ENCODE assay signal across 27 cellular contexts in genomic region chr2:220708366-220708765, GRCh38.
A peak's percentile ranks its signal among the peaks of the same experiment; 100 is the strongest.
DNase-seq lines count a peak whose midpoint lies in the region; ATAC-seq, FAIRE-seq and TF ChIP-seq lines count a peak whose summit lies in the region.
"Had no signal": no experiment of that assay in that cellular context is flagged by ENCODE, and none has a peak within 500 bp of the region (broad histone marks: within the 10 kb centered on the region; RNA-seq: fewer than 3 reads in every experiment).

No MANE protein-coding gene starts in this region.

- CTCF ChIA-PET in activated CD4-positive, alpha-beta T cell treated with anti-CD3 and anti-CD28 coated beads for 36 hours (lab: Charles Lee): no interaction called here

- no peak for ATAC-seq in GM18505 (IDR thresholded peaks at IDR 0.05; ENCODE audit: unreplicated experiment)
- ATAC-seq in activated CD4-positive, alpha-beta T cell treated with anti-CD3 and anti-CD28 coated beads for 36 hours: no peak
- ATAC-seq: activated naive CD8-positive, alpha-beta T cell treated with anti-CD3 and anti-CD28 coated beads, Interleukin-2, amount 50 U/mL, for 24 hours; Right ventricle myocardium inferior had no signal

- peaks cover 11% of the 10 kb centered on the region for H3K27me3 Mint-ChIP-seq in activated CD4-positive, alpha-beta T cell treated with anti-CD3 and anti-CD28 coated beads for 36 hours
- H3K27me3 Mint-ChIP-seq: activated CD4-positive, alpha-beta T cell treated with anti-CD3 and anti-CD28 coated beads, Interleukin-2, amount 10 ng/mL, durations not matched to agents 7 days and 5 days; progenitor cell of endocrine pancreas had no signal

- H3K27ac Mint-ChIP-seq in activated CD4-positive, alpha-beta T cell treated with anti-CD3 and anti-CD28 coated beads for 36 hours: no peak overlapping the region
- H3K27ac Mint-ChIP-seq: activated CD4-positive, alpha-beta T cell treated with anti-CD3 and anti-CD28 coated beads, Interleukin-2, amount 10 ng/mL, durations not matched to agents 7 days and 5 days; activated naive CD8-positive, alpha-beta T cell treated with anti-CD3 and anti-CD28 coated beads, Interleukin-2, amount 50 U/mL, for 24 hours; CD4-positive, alpha-beta memory T cell; memory B cell; nephron progenitor cell; progenitor cell of endocrine pancreas had no signal

- H3K36me3 Mint-ChIP-seq in activated CD4-positive, alpha-beta T cell treated with anti-CD3 and anti-CD28 coated beads for 36 hours (ENCODE audit: low read depth): no peaks in the 10 kb centered on the region
- H3K36me3 Mint-ChIP-seq: CD4-positive, alpha-beta memory T cell had no signal

- TF ChIP-seq POLR2A in H54 (IDR thresholded peaks at IDR 0.05; ENCODE audit: low read depth, low read length) (no peak), GM18505 (IDR thresholded peaks at IDR 0.05; ENCODE audit: borderline replicate concordance, extremely low read depth, insufficient read depth, insufficient read length) (no peak)

- peak; percentile 38 for FAIRE-seq in H54 (lab: Jason Lieb, UNC)
- FAIRE-seq: A204.1, GM18507, HTR-8/SVneo, kidney, small intestine, TTC549, urothelium cell line had no signal

- TF ChIP-seq CTCF in AG09309 (IDR thresholded peaks at IDR 0.05; ENCODE audit: control insufficient read depth, insufficient read depth, low read depth, low read length, missing control alignments): peak; percentile 4

- intact Hi-C loops in activated CD4-positive, alpha-beta T cell treated with anti-CD3 and anti-CD28 coated beads for 36 hours (cut with DNase I, micrococcal nuclease): no loop called here

- H3K4me3 ChIP-seq in AG09309 (ENCODE audit: control insufficient read depth, low read depth, low read length): no peak overlapping the region

- POLR2A ChIA-PET in activated CD4-positive, alpha-beta T cell treated with anti-CD3 and anti-CD28 coated beads for 36 hours (lab: Charles Lee): no interaction called here

- DNase-seq in AG09309 (ENCODE audit: low read depth) (peak; percentile 59), H54 (ENCODE audit: insufficient read length, low spot score) (no peak), astrocyte of the hippocampus (ENCODE audit: low read depth, low spot score) (peak; percentile 30), hepatic stellate cell (ENCODE audit: low spot score) (peak; percentile 8), midbrain (lab: John Stamatoyannopoulos, UW) (no peak), iPS-NIHi7 (ENCODE audit: extremely low spot score) (no peak)
- DNase-seq in activated CD4-positive, alpha-beta T cell treated with anti-CD3 and anti-CD28 coated beads for 36 hours: no peak
- DNase-seq: activated CD4-positive, alpha-beta T cell treated with anti-CD3 and anti-CD28 coated beads, Interleukin-2, amount 10 ng/mL, durations not matched to agents 7 days and 5 days; activated CD8-positive, alpha-beta memory T cell treated with anti-CD3 and anti-CD28 coated beads, Interleukin-2, amount 50 U/mL, for 4 hours; activated naive CD8-positive, alpha-beta T cell treated with anti-CD3 and anti-CD28 coated beads, Interleukin-2, amount 50 U/mL, for 24 hours; CD4-positive, alpha-beta memory T cell; effector memory CD4-positive, alpha-beta T cell; kidney; NCI-H1436 treated with DMSO at 0.1 percent for 48 hours; NCI-H2171; nephron progenitor cell; small intestine; stimulated activated CD4-positive, alpha-beta T cell treated with anti-CD3 and anti-CD28 coated beads, Interleukin-4, amount 100 ng/mL, for 24 hours had no signal

- no peak overlapping the region for H3K4me3 Mint-ChIP-seq in activated CD4-positive, alpha-beta T cell treated with anti-CD3 and anti-CD28 coated beads for 36 hours
- H3K4me3 Mint-ChIP-seq: activated CD4-positive, alpha-beta T cell treated with anti-CD3 and anti-CD28 coated beads, Interleukin-2, amount 10 ng/mL, durations not matched to agents 7 days and 5 days; activated naive CD8-positive, alpha-beta T cell treated with anti-CD3 and anti-CD28 coated beads, Interleukin-2, amount 50 U/mL, for 24 hours; CD4-positive, alpha-beta memory T cell; memory B cell; nephron progenitor cell had no signal

- H3K9me3 Mint-ChIP-seq in activated CD4-positive, alpha-beta T cell treated with anti-CD3 and anti-CD28 coated beads for 36 hours (ENCODE audit: low read depth): no peaks in the 10 kb centered on the region
- H3K9me3 Mint-ChIP-seq: activated CD4-positive, alpha-beta T cell treated with anti-CD3 and anti-CD28 coated beads, Interleukin-2, amount 10 ng/mL, durations not matched to agents 7 days and 5 days; activated naive CD8-positive, alpha-beta T cell treated with anti-CD3 and anti-CD28 coated beads, Interleukin-2, amount 50 U/mL, for 24 hours had no signal

- H3K4me1 Mint-ChIP-seq in activated CD4-positive, alpha-beta T cell treated with anti-CD3 and anti-CD28 coated beads for 36 hours: no peaks in the 10 kb centered on the region
- H3K4me1 Mint-ChIP-seq: activated CD4-positive, alpha-beta T cell treated with anti-CD3 and anti-CD28 coated beads, Interleukin-2, amount 10 ng/mL, durations not matched to agents 7 days and 5 days; activated naive CD8-positive, alpha-beta T cell treated with anti-CD3 and anti-CD28 coated beads, Interleukin-2, amount 50 U/mL, for 24 hours; CD4-positive, alpha-beta memory T cell; memory B cell; nephron progenitor cell had no signal

Comparison
In these comparisons a context has a peak if more than half of its experiments do, and no peak if none do; other contexts are left out.
1. DNase-seq: peak in AG09309 (single experiment), astrocyte of the hippocampus (single experiment) and hepatic stellate cell (single experiment); none in H54 (single experiment), midbrain (single experiment), iPS-NIHi7 (single experiment) and activated CD4-positive, alpha-beta T cell treated with anti-CD3 and anti-CD28 coated beads for 36 hours (single experiment).